In genomic region chr3:195893916-195894315, GRCh38 we compare ENCODE assay signal across 8 cellular contexts. TPM values are rescaled to one million over a fixed set of nuclear protein-coding genes. Genes with fewer than 3 reads are reported as not detected.
DNase-seq lines count a peak whose midpoint lies in the region; ATAC-seq, FAIRE-seq and TF ChIP-seq lines count a peak whose summit lies in the region.

No MANE protein-coding gene starts in this region.

- H4K20me1 ChIP-seq in GM23248 (ENCODE audit: insufficient read depth) (no peaks in the 10 kb centered on the region), OCI-LY1 (ENCODE audit: insufficient read depth, low read length) (no peaks in the 10 kb centered on the region)

- in situ Hi-C loops in GM23248 (cut with MboI): no loop called here

- H3K4me3 Mint-ChIP-seq in chondrocyte (ENCODE audit: unreplicated experiment): peak overlapping the region; percentile 83

- peaks cover 57% of the 10 kb centered on the region for H3K79me2 ChIP-seq in GM23248 (ENCODE audit: insufficient read depth)
- no peaks in the 10 kb centered on the region for H3K79me2 ChIP-seq in OCI-LY1 (ENCODE audit: insufficient read depth, low read length)

- FAIRE-seq in pancreas (lab: Jason Lieb, UNC): no peak

- no peaks in the 10 kb centered on the region for H3K9me3 Mint-ChIP-seq in chondrocyte (ENCODE audit: low read depth)

- H3K27ac Mint-ChIP-seq in chondrocyte (ENCODE audit: unreplicated experiment): peak overlapping the region; percentile 85

- DNase-seq in GM23248 (no peak), chondrocyte (ENCODE audit: low spot score) (no peak), pancreas (peak in 1 of 6 donors; percentile 30), NCI-H1092 (lab: John Stamatoyannopoulos, UW) (no peak), spleen (no peak), NCI-H446 (lab: John Stamatoyannopoulos, UW) (no peak)

- no peaks in the 10 kb centered on the region for H3K27me3 Mint-ChIP-seq in chondrocyte (ENCODE audit: low read depth)

- H3K36me3 ChIP-seq in GM23248 (ENCODE audit: low read depth) (no peaks in the 10 kb centered on the region), OCI-LY1 (ENCODE audit: insufficient read depth, low read length) (peaks cover 8% of the 10 kb centered on the region; the same call in 1 of the 2 replicates), pancreas (no peaks in the 10 kb centered on the region), spleen (peaks cover 0 to 13% (median 0%) of the 10 kb centered on the region in 6 donors)

- peaks cover 35% of the 10 kb centered on the region for H3K4me1 ChIP-seq in GM23248 (ENCODE audit: insufficient read depth)
- peaks cover 61% of the 10 kb centered on the region for H3K4me1 ChIP-seq in OCI-LY1 (ENCODE audit: insufficient read depth, low read length, severe bottlenecking)
- H3K4me1 ChIP-seq in pancreas: peaks cover 4 to 24% (median 5%) of the 10 kb centered on the region in 3 donors
- H3K4me1 ChIP-seq in spleen: peaks cover 28 to 91% (median 61%) of the 10 kb centered on the region in 6 donors

- H3K9ac ChIP-seq in GM23248 (peak overlapping the region; percentile 80), OCI-LY1 (ENCODE audit: low read length) (peak overlapping the region; percentile 73; the same call in 1 of the 2 replicates)

- TF ChIP-seq CTCF in OCI-LY1 (IDR thresholded peaks at IDR 0.05; ENCODE audit: low read length) (no peak), chondrocyte (IDR thresholded peaks at IDR 0.05) (no peak), pancreas (IDR thresholded peaks at IDR 0.05) (no peak), spleen (IDR thresholded peaks at IDR 0.05 in 8 of 11, conservative IDR thresholded peaks at IDR 0.05 in 3 of 11) (no peak)

- H3K4me2 ChIP-seq in GM23248 (ENCODE audit: unreplicated experiment) (peak overlapping the region; percentile 92), OCI-LY1 (ENCODE audit: low read length) (peak overlapping the region; percentile 89; the same call in 1 of the 2 replicates)

- H3K36me3 Mint-ChIP-seq in chondrocyte (ENCODE audit: low read depth): no peaks in the 10 kb centered on the region

- intact Hi-C loops in pancreas (cut with DNase I): no loop called here
- intact Hi-C loops in spleen (cut with DNase I; ENCODE audit: low total_unique reads): no loop called here

- H3K9me2 ChIP-seq in GM23248 (ENCODE audit: insufficient read depth) (no peaks in the 10 kb centered on the region), OCI-LY1 (ENCODE audit: low read depth, low read length) (no peaks in the 10 kb centered on the region)

- H3K4me1 Mint-ChIP-seq in chondrocyte (ENCODE audit: low read depth): peaks cover 71% of the 10 kb centered on the region

- H3K27me3 ChIP-seq in GM23248 (replicated peaks; ENCODE audit: insufficient read depth): no peaks in the 10 kb centered on the region
- H3K27me3 ChIP-seq in OCI-LY1 (ENCODE audit: insufficient read depth, low read length): no peaks in the 10 kb centered on the region
- H3K27me3 ChIP-seq in pancreas: no peaks in the 10 kb centered on the region
- H3K27me3 ChIP-seq in spleen (replicated peaks in 1 of 7): no peaks in the 10 kb centered on the region

- no peak for TF ChIP-seq POLR2A in spleen (IDR thresholded peaks at IDR 0.05)

- ATAC-seq in pancreas (no peak), HG03139 (IDR thresholded peaks at IDR 0.05; ENCODE audit: unreplicated experiment) (no peak)

- H3K27ac ChIP-seq in GM23248: peak overlapping the region; percentile 85; the same call in 1 of the 2 replicates
- H3K27ac ChIP-seq in OCI-LY1 (ENCODE audit: low read depth, low read length, poor library complexity, severe bottlenecking): peak overlapping the region; percentile 93
- H3K27ac ChIP-seq in pancreas: peak overlapping the region in 3 of 4 donors; percentile 2 to 62 (median 47)
- H3K27ac ChIP-seq in spleen: peak overlapping the region in 3 of 8 donors; percentile 42 to 96 (median 95)

- 68 to 83% methylated on average over 4 of the region's 4 CpGs for WGBS in GM23248 (ENCODE audit: low coverage in 1 of 2, low lambda C conversion rate in 2 of 2, missing lambda C conversion rate in 2 of 2), 2 experiments
- 74 to 80% methylated on average over 4 of the region's 4 CpGs for WGBS in pancreas, 2 donors
- WGBS in spleen, 5 donors: 85 to 94% (median 89%) methylated on average over 4 of the region's 4 CpGs

- H3K9me3 ChIP-seq in GM23248 (ENCODE audit: low read depth) (no peaks in the 10 kb centered on the region), OCI-LY1 (ENCODE audit: low read length) (no peaks in the 10 kb centered on the region), pancreas (no peaks in the 10 kb centered on the region), spleen (no peaks in the 10 kb centered on the region)

- H3F3A ChIP-seq in GM23248 (ENCODE audit: insufficient read depth): peaks cover 23% of the 10 kb centered on the region
- H3F3A ChIP-seq in OCI-LY1 (ENCODE audit: insufficient read depth, low read length): no peaks in the 10 kb centered on the region

- no peak overlapping the region for H2AFZ ChIP-seq in GM23248
- H2AFZ ChIP-seq in OCI-LY1 (ENCODE audit: low read length): no peak overlapping the region

- H3K4me3 ChIP-seq in GM23248 (peak overlapping the region; percentile 73), OCI-LY1 (ENCODE audit: low read depth, low read length, poor library complexity, severe bottlenecking) (peak overlapping the region; percentile 74), pancreas (peak overlapping the region in 1 of 4 donors; percentile 80), spleen (no peak overlapping the region)

RNA-seq across cellular contexts. Expression of gene TNK2, which starts 14.4 kb away (rescaled TPM):
- 8.5 and 12.3 TPM in 2 replicates for total RNA-seq in GM23248 (2014; rRNA removed; shearing (Covaris generic))
- 3.2 and 3.4 TPM in 2 replicates for polyA plus RNA-seq in GM23248 (2016; fragmentation: Nextera tagmentation; extraction: Ambion mirVana)
- 35.5 to 39.8 TPM (median 38.6 TPM) in 3 replicates for total RNA-seq in chondrocyte
- 10 to 100 TPM; 21.0 to 29.5 (median 22.5) TPM for total RNA-seq in pancreas
- 10 to 100 TPM; 72.8 to 91.2 TPM for polyA plus RNA-seq in pancreas
- total RNA-seq in spleen: 100 to 1,000 TPM in 2 of 7 donors, 10 to 100 TPM in 5; 34.4 to 104 (median 81.4) TPM
- 10 to 100 TPM; 30.6 to 86.4 (median 71.0) TPM for polyA plus RNA-seq in spleen

Comparison
In these comparisons a context has a peak if more than half of its experiments do, and no peak if none do; other contexts are left out.
1. H3K4me3 ChIP-seq: peak in GM23248 (single experiment) and OCI-LY1 (single experiment); none in spleen (0 of 8).